Comparison of ENCODE assay signal across 13 cellular contexts in genomic region chr17:78226752-78227454, GRCh38. TPM values are rescaled to one million over a fixed set of nuclear protein-coding genes. Genes with fewer than 3 reads are reported as not detected.
DNase-seq lines count a peak whose midpoint lies in the region; ATAC-seq and TF ChIP-seq lines count a peak whose summit lies in the region.
"Had no signal": no experiment of that assay in that cellular context is flagged by ENCODE, and none has a peak within 500 bp of the region (broad histone marks: within the 10 kb centered on the region; RNA-seq: fewer than 3 reads in every experiment).

No MANE protein-coding gene starts in this region.

- peaks cover 32% of the 10 kb centered on the region for H3K36me3 Mint-ChIP-seq in Caco-2 (ENCODE audit: insufficient read depth, unreplicated experiment)

- H3K27ac ChIP-seq in SK-N-SH (ENCODE audit: low read depth in 2 of 2, low read length in 1 of 2) = peak overlapping the region in 1 of 2 experiments; percentile 98; a peak in 2 of 4 replicates
- H3K27ac ChIP-seq: cardiac muscle cell, Peyer's patch, thoracic aorta had no signal

- TF ChIP-seq RAD21 in SK-N-SH (IDR thresholded peaks at IDR 0.05; ENCODE audit: low read length) = no peak

- H2AFZ ChIP-seq in SK-N-SH (ENCODE audit: low read depth) = no peak overlapping the region

- no peak overlapping the region for H3K27ac Mint-ChIP-seq in Caco-2 (ENCODE audit: unreplicated experiment)

- no peak overlapping the region for H3K4me3 Mint-ChIP-seq in Caco-2 (ENCODE audit: unreplicated experiment)

- H3F3A ChIP-seq in SK-N-SH (replicated peaks; ENCODE audit: insufficient read depth) = peaks cover 32% of the 10 kb centered on the region

- no peak for TF ChIP-seq CTCF in SK-N-SH (IDR thresholded peaks at IDR 0.05)
- TF ChIP-seq CTCF in Caco-2 (IDR thresholded peaks at IDR 0.05; ENCODE audit: insufficient read depth in 1 of 2, low read depth in 1 of 2, low read length in 1 of 2, severe bottlenecking in 1 of 2, unreplicated experiment in 1 of 2) = no peak

- H3K4me2 ChIP-seq in SK-N-SH (no peak overlapping the region), skeletal muscle satellite cell (ENCODE audit: low read length) (peak overlapping the region; percentile 71)

- H3K27me3 Mint-ChIP-seq in Caco-2 (ENCODE audit: insufficient read depth, unreplicated experiment) = no peaks in the 10 kb centered on the region

- no peak for DNase-seq in SK-N-SH
- peak; percentile 61 for DNase-seq in NCI-H510A (lab: John Stamatoyannopoulos, UW)
- peak; percentile 67 for DNase-seq in dermis blood vessel endothelial cell
- DNase-seq in Caco-2 = no peak
- no peak for DNase-seq in kidney glomerular epithelial cell (lab: John Stamatoyannopoulos, UW)
- DNase-seq: NCI-H1436, Peyer's patch had no signal

- POLR2A ChIA-PET in SK-N-SH (lab: Yijun Ruan, JAX) (interaction anchor here (0.7 to 3.5 kb wide), 4 partner anchors 10 to 269 kb away, joined by 3 to 16 read pairs (median 3); partner anchors contain the start of gene TNRC6C), Caco-2 (lab: Charles Lee) (no interaction called here)

- CTCF ChIA-PET in SK-N-SH (lab: Yijun Ruan, JAX) (interaction anchor here (0.6 to 13.9 kb wide), 11 partner anchors 9 to 684 kb away, joined by 3 to 196 read pairs (median 5); partner anchors contain the start of gene TK1), Caco-2 (lab: Charles Lee) (interaction anchor here (2.2 kb wide), 1 partner anchor 24 kb away, joined by 15 read pairs; no protein-coding TSS in a partner anchor)

- H3K4me1 ChIP-seq in SK-N-SH (ENCODE audit: control insufficient read depth in 1 of 2, insufficient read depth in 2 of 2, low read depth in 1 of 2, low read length in 1 of 2) (peaks cover 8 to 54% of the 10 kb centered on the region in 2 experiments; a peak in 3 of 4 replicates), skeletal muscle satellite cell (ENCODE audit: control insufficient read depth, insufficient read depth, low read length) (peaks cover 24% of the 10 kb centered on the region), Caco-2 (no peaks in the 10 kb centered on the region)

- H3K9me3 Mint-ChIP-seq in Caco-2 (ENCODE audit: unreplicated experiment) = no peaks in the 10 kb centered on the region

- peaks cover 5 to 6% of the 10 kb centered on the region in 2 experiments for H3K36me3 ChIP-seq in SK-N-SH (replicated peaks in 1 of 2; ENCODE audit: control insufficient read depth in 1 of 2, insufficient read depth in 2 of 2, low read length in 1 of 2)
- H3K36me3 ChIP-seq in skeletal muscle satellite cell (ENCODE audit: insufficient read depth, low read length) = peaks cover 11% of the 10 kb centered on the region
- H3K36me3 ChIP-seq in Caco-2 (ENCODE audit: control insufficient read depth, insufficient read depth, low read length) = no peaks in the 10 kb centered on the region
- H3K36me3 ChIP-seq: cardiac muscle cell, Peyer's patch, thoracic aorta had no signal

- H3K27me3 ChIP-seq in SK-N-SH (ENCODE audit: insufficient read depth) (peaks cover 11% of the 10 kb centered on the region), skeletal muscle satellite cell (ENCODE audit: control insufficient read depth, insufficient read depth, low read length) (peaks cover 12% of the 10 kb centered on the region), Caco-2 (replicated peaks; ENCODE audit: control insufficient read depth, insufficient read depth, low read length) (no peaks in the 10 kb centered on the region)

- H3K79me2 ChIP-seq in SK-N-SH (ENCODE audit: insufficient read depth) = 0 out of 2 replicates have a peak, but pooled peaks cover under 1% of the 10 kb centered on the region

- H3K4me3 ChIP-seq in SK-N-SH (ENCODE audit: low read depth in 2 of 2, low read length in 1 of 2) = no peak overlapping the region
- peak overlapping the region; percentile 22 for H3K4me3 ChIP-seq in skeletal muscle satellite cell (ENCODE audit: low read length)
- no peak overlapping the region for H3K4me3 ChIP-seq in Caco-2 (ENCODE audit: low read depth, low read length)
- H3K4me3 ChIP-seq: cardiac muscle cell, Peyer's patch, thoracic aorta had no signal

- no peak overlapping the region for H3K9ac ChIP-seq in SK-N-SH
- H3K9ac ChIP-seq in skeletal muscle satellite cell (ENCODE audit: low read depth, low read length) = no peak overlapping the region

- H3K9me2 ChIP-seq in SK-N-SH = no peaks in the 10 kb centered on the region

- ATAC-seq in SK-N-SH treated with all-trans-retinoic acid at 6 μM for 48 hours (peak; percentile 13), GM18519 (IDR thresholded peaks at IDR 0.05; ENCODE audit: low FRiP score, unreplicated experiment) (no peak)
- ATAC-seq: right cardiac atrium had no signal

- no TSS peak for BruUV-seq in Caco-2 (replicated peaks; lab: Mats Ljungman, UMichigan)

- H4K20me1 ChIP-seq in SK-N-SH (ENCODE audit: insufficient read depth) = no peaks in the 10 kb centered on the region

- 87% methylated on average over 21 of the region's 21 CpGs for WGBS in SK-N-SH (ENCODE audit: low lambda C conversion rate)

- intact Hi-C loops in Caco-2 (cut with micrococcal nuclease; ENCODE audit: unreplicated experiment) = no loop called here

- H3K4me1 Mint-ChIP-seq in Caco-2 (ENCODE audit: low read depth, unreplicated experiment) = no peaks in the 10 kb centered on the region

- H3K9me3 ChIP-seq in SK-N-SH = no peaks in the 10 kb centered on the region
- H3K9me3 ChIP-seq in skeletal muscle satellite cell (replicated peaks; ENCODE audit: low read length) = no peaks in the 10 kb centered on the region
- H3K9me3 ChIP-seq in Caco-2 = no peaks in the 10 kb centered on the region
- H3K9me3 ChIP-seq: Peyer's patch, thoracic aorta had no signal

- no peak for TF ChIP-seq EP300 in SK-N-SH (IDR thresholded peaks at IDR 0.05; ENCODE audit: borderline replicate concordance in 1 of 2, low read depth in 1 of 2, low read length in 1 of 2)

TF ChIP-seq in SK-N-SH treated with all-trans-retinoic acid at 6 μM for 48 hours, 23 proteins besides CTCF, POLR2A, EP300 and RAD21 (continues in another document):
- no peak for TF ChIP-seq CREB5 (CRISPR knock-in tag; IDR thresholded peaks at IDR 0.05; ENCODE audit: low read depth)

TF ChIP-seq in SK-N-SH, 30 proteins besides CTCF, POLR2A, EP300 and RAD21 (continues in another document):
- TF ChIP-seq YY1 (IDR thresholded peaks at IDR 0.05; ENCODE audit: low read depth) (no peak), PBX3 (IDR thresholded peaks at IDR 0.05) (no peak), FOSL2 (IDR thresholded peaks at IDR 0.05; ENCODE audit: borderline replicate concordance, low read depth) (no peak), GATA2 (CRISPR knock-in tag; IDR thresholded peaks at IDR 0.05) (no peak), RCOR1 (IDR thresholded peaks at IDR 0.05; ENCODE audit: low read length) (no peak)

RNA-seq across cellular contexts. Expression of gene TMEM235, which starts 4.5 kb away (rescaled TPM):
- polyA plus RNA-seq in SK-N-SH (2012; rRNA removed) = not detected in 2 replicates
- polyA plus RNA-seq in SK-N-SH (2012; cell fraction: cytosol; rRNA removed) = 0.04 TPM in 1 of 2 replicates, not detected in the other
- polyA plus RNA-seq in SK-N-SH (2012; cell fraction: nucleus; rRNA removed) = not detected in 2 replicates
- total RNA-seq in dermis blood vessel endothelial cell = 0.51 and 0.84 TPM in 2 replicates
- not detected in 2 replicates for total RNA-seq in skeletal muscle satellite cell (2012; rRNA removed)
- total RNA-seq in Caco-2 (2022) = not detected in 2 replicates
- total RNA-seq: Peyer's patch, right cardiac atrium, thoracic aorta had no signal
- polyA plus RNA-seq: right cardiac atrium had no signal

RNA-seq across cellular contexts. Expression of gene BIRC5, which starts 12.8 kb away (rescaled TPM):
- polyA plus RNA-seq in SK-N-SH (2012; rRNA removed) = 23.5 and 31.4 TPM in 2 replicates
- 25.8 and 29.6 TPM in 2 replicates for polyA plus RNA-seq in SK-N-SH (2012; cell fraction: cytosol; rRNA removed)
- 13.7 and 15.8 TPM in 2 replicates for polyA plus RNA-seq in SK-N-SH (2012; cell fraction: nucleus; rRNA removed)
- 23.5 and 91.0 TPM in 2 replicates for total RNA-seq in dermis blood vessel endothelial cell
- total RNA-seq in skeletal muscle satellite cell (2012; rRNA removed) = 27.1 and 41.9 TPM in 2 replicates
- 82.0 and 88.8 TPM in 2 replicates for total RNA-seq in Caco-2 (2022)

RNA-seq across cellular contexts. Expression of gene AFMID, which starts 39.7 kb away (rescaled TPM):
- polyA plus RNA-seq in SK-N-SH (2012; rRNA removed) = 44.4 and 59.0 TPM in 2 replicates
- 41.9 and 50.3 TPM in 2 replicates for polyA plus RNA-seq in SK-N-SH (2012; cell fraction: cytosol; rRNA removed)
- 47.1 and 49.5 TPM in 2 replicates for polyA plus RNA-seq in SK-N-SH (2012; cell fraction: nucleus; rRNA removed)
- total RNA-seq in dermis blood vessel endothelial cell (54.9 and 95.6 TPM in 2 replicates), Caco-2 (2022) (68.5 and 83.0 TPM in 2 replicates)
- 20.5 and 35.4 TPM in 2 replicates for total RNA-seq in skeletal muscle satellite cell (2012; rRNA removed)

RNA-seq across cellular contexts. Expression of gene TK1, which starts 40.1 kb away (rescaled TPM):
- 70.7 and 112 TPM in 2 replicates for polyA plus RNA-seq in SK-N-SH (2012; rRNA removed)
- 42.3 and 61.2 TPM in 2 replicates for polyA plus RNA-seq in SK-N-SH (2012; cell fraction: cytosol; rRNA removed)
- 46.5 and 61.3 TPM in 2 replicates for polyA plus RNA-seq in SK-N-SH (2012; cell fraction: nucleus; rRNA removed)
- 98.7 and 170 TPM in 2 replicates for total RNA-seq in dermis blood vessel endothelial cell
- total RNA-seq in skeletal muscle satellite cell (2012; rRNA removed) = 60.1 and 77.8 TPM in 2 replicates
- 171 and 190 TPM in 2 replicates for total RNA-seq in Caco-2 (2022)

RNA-seq across cellular contexts. Expression of gene SYNGR2, which starts 58.5 kb away (rescaled TPM):
- 160 and 181 TPM in 2 replicates for polyA plus RNA-seq in SK-N-SH (2012; rRNA removed)
- 76.9 and 109 TPM in 2 replicates for polyA plus RNA-seq in SK-N-SH (2012; cell fraction: cytosol; rRNA removed)
- 103 and 110 TPM in 2 replicates for polyA plus RNA-seq in SK-N-SH (2012; cell fraction: nucleus; rRNA removed)
- total RNA-seq in dermis blood vessel endothelial cell (48.0 and 54.0 TPM in 2 replicates), Caco-2 (2022) (169 and 193 TPM in 2 replicates)
- total RNA-seq in skeletal muscle satellite cell (2012; rRNA removed) = 2.0 and 2.6 TPM in 2 replicates

Comparison
In these comparisons a context has a peak if more than half of its experiments do, and no peak if none do; other contexts are left out.
1. DNase-seq: peak in NCI-H510A (single experiment) and dermis blood vessel endothelial cell (single experiment); none in SK-N-SH (single experiment), Caco-2 (0 of 2) and kidney glomerular epithelial cell (single experiment).